Comparison of ENCODE assay signal across 1 cellular context in the genomic region with DNA sequence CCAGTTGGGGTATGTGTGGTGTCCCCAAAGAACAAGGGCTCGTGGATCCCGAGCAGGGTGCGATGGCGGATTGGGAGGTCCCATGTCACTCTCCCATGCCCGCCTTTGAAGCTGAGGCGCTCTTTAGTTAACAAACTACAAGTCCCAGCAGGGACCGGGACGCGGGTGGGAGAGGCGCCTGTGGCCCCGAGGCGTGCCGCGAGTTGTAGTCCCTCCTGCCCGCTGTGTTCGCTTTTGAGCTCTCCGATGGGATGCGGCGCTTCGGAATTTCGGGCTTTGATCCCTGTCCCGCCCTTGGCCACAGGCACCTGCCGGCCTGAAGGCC.
TF ChIP-seq lines count a peak whose summit lies in the region.

No MANE protein-coding gene starts in this region.

TF ChIP-seq in SK-N-SH, 30 proteins besides CTCF, POLR2A, EP300 and RAD21 (continued from another document):
- TF ChIP-seq, protein P1, sequence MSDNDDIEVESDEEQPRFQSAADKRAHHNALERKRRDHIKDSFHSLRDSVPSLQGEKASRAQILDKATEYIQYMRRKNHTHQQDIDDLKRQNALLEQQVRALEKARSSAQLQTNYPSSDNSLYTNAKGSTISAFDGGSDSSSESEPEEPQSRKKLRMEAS (IDR thresholded peaks at IDR 0.05; ENCODE audit: low read depth) = no peak
- TF ChIP-seq GATA2 (CRISPR knock-in tag; IDR thresholded peaks at IDR 0.05) = no peak
